ENCODE assay signal across 19 cellular contexts in genomic region chr5:123527190-123527589, GRCh38. TPM values are rescaled to one million over a fixed set of nuclear protein-coding genes. Genes with fewer than 3 reads are reported as not detected.
DNase-seq lines count a peak whose midpoint lies in the region; ATAC-seq and TF ChIP-seq lines count a peak whose summit lies in the region.
"Had no signal": no experiment of that assay in that cellular context is flagged by ENCODE, and none has a peak within 500 bp of the region (broad histone marks: within the 10 kb centered on the region; RNA-seq: fewer than 3 reads in every experiment).

No MANE protein-coding gene starts in this region.

- peaks cover 46 to 71% (median 68%) of the 10 kb centered on the region in 3 donors for H3K4me1 Mint-ChIP-seq in naive B cell
- H3K4me1 Mint-ChIP-seq: neural crest cell had no signal

- CTCF ChIA-PET in OCI-LY7 (lab: Charles Lee; ENCODE audit: unreplicated experiment), result no interaction called here

- H3K36me3 Mint-ChIP-seq in naive B cell, result peaks cover 0 to 4% of the 10 kb centered on the region in 2 donors

- H3K27ac Mint-ChIP-seq in naive B cell, result peak overlapping the region in 4 of 6 donors; percentile 7 to 65 (median 38)
- H3K27ac Mint-ChIP-seq: activated T-helper 2 cell treated with anti-CD3 and anti-CD28 coated beads, Interferon-gamma antibody, Interleukin-2, Interleukin-4, amounts not matched to agents 10 μg/mL and 5 μg/mL and 100 μg/mL, durations not matched to agents 14 hours and 24 hours and 36 hours; H9; progenitor cell of endocrine pancreas had no signal

- no peak overlapping the region for H3K4me3 ChIP-seq in OCI-LY7 (ENCODE audit: low read depth, low read length, poor library complexity, severe bottlenecking)
- H3K4me3 ChIP-seq: dorsolateral prefrontal cortex, tibial nerve had no signal

- peak; percentile 78 for ATAC-seq in GM18868 (IDR thresholded peaks at IDR 0.05; ENCODE audit: unreplicated experiment)
- peak; percentile 47 for ATAC-seq in GM21723 (IDR thresholded peaks at IDR 0.05; ENCODE audit: unreplicated experiment)
- peak; percentile 32 to 46 for ATAC-seq in naive B cell (ENCODE audit: low read depth in 2 of 2)
- ATAC-seq in GM21619 (IDR thresholded peaks at IDR 0.05; ENCODE audit: unreplicated experiment), result no peak
- ATAC-seq: stimulated activated naive CD8-positive, alpha-beta T cell treated with anti-CD3 and anti-CD28 coated beads, Interleukin-15, Interleukin-2, amounts not matched to agents 100 U/mL and 50 U/mL, for 24 hours had no signal

- peaks cover 4% of the 10 kb centered on the region for H3K4me1 ChIP-seq in OCI-LY7 (ENCODE audit: insufficient read depth, low read length, poor library complexity, severe bottlenecking)

- H3K9me3 Mint-ChIP-seq in naive B cell, result peaks cover 0 to 4% (median 0%) of the 10 kb centered on the region in 7 donors
- H3K9me3 Mint-ChIP-seq: activated T-helper 2 cell treated with anti-CD3 and anti-CD28 coated beads, Interferon-gamma antibody, Interleukin-2, Interleukin-4, amounts not matched to agents 10 μg/mL and 5 μg/mL and 100 μg/mL, durations not matched to agents 14 hours and 24 hours and 36 hours; H9; neural crest cell had no signal

- no peak overlapping the region for H2AFZ ChIP-seq in OCI-LY7 (ENCODE audit: low read length)

- peaks cover 37% of the 10 kb centered on the region; the same call in 1 of the 2 replicates for H3K79me2 ChIP-seq in OCI-LY7 (ENCODE audit: insufficient read depth, low read depth, low read length)

- H3K4me2 ChIP-seq in OCI-LY7 (ENCODE audit: low read length), result 0 out of 2 replicates have a peak overlapping the region, but pooled peaks have one; percentile 33

- no peaks in the 10 kb centered on the region for H3K9me2 ChIP-seq in OCI-LY7 (ENCODE audit: insufficient read depth, low read length)

- no peaks in the 10 kb centered on the region for H3K9me3 ChIP-seq in OCI-LY7 (ENCODE audit: low read length)
- H3K9me3 ChIP-seq: tibial nerve had no signal

- peak overlapping the region in 6 of 8 donors; percentile 7 to 63 (median 44) for H3K4me3 Mint-ChIP-seq in naive B cell
- H3K4me3 Mint-ChIP-seq: H9, neural crest cell had no signal

- no peaks in the 10 kb centered on the region for H3K36me3 ChIP-seq in OCI-LY7 (ENCODE audit: insufficient read depth, low read length)
- H3K36me3 ChIP-seq: tibial nerve had no signal

- POLR2A ChIA-PET in OCI-LY7 (lab: Charles Lee), result interaction anchor here (0.5 to 1.3 kb wide), 5 partner anchors 15 to 1130 kb away, joined by 3 to 7 read pairs (median 4); no protein-coding TSS in a partner anchor

- H3K27me3 Mint-ChIP-seq in naive B cell, result no peaks in the 10 kb centered on the region
- H3K27me3 Mint-ChIP-seq: progenitor cell of endocrine pancreas had no signal

- no peak overlapping the region for H3K27ac ChIP-seq in OCI-LY7 (ENCODE audit: low read depth, low read length, poor library complexity, severe bottlenecking)
- H3K27ac ChIP-seq: dorsolateral prefrontal cortex, tibial nerve had no signal

- BruUV-seq in OCI-LY7 (replicated peaks; lab: Mats Ljungman, UMichigan), result no TSS peak

- no peaks in the 10 kb centered on the region for H4K20me1 ChIP-seq in OCI-LY7 (ENCODE audit: insufficient read depth, low read length)

- intact Hi-C loops in OCI-LY7 (cut with micrococcal nuclease; ENCODE audit: unreplicated experiment), result no loop called here

- no peak for TF ChIP-seq CTCF in OCI-LY7 (conservative IDR thresholded peaks at IDR 0.05; ENCODE audit: low read length)

- no peak for DNase-seq in OCI-LY7 (ENCODE audit: low spot score)
- no peak for DNase-seq in naive B cell
- DNase-seq in NCI-H146 treated with DMSO at 0.1 percent for 48 hours (lab: John Stamatoyannopoulos, UW; ENCODE audit: unreplicated experiment), result no peak
- DNase-seq in activated CD8-positive, alpha-beta memory T cell treated with anti-CD3 and anti-CD28 coated beads, Interleukin-2, amount 50 U/mL, for 4 hours, result no peak
- DNase-seq: activated CD4-positive, alpha-beta T cell treated with anti-CD3 and anti-CD28 coated beads for 1 hour; dorsolateral prefrontal cortex; H9; KBM-7; NCI-H2029; NK-92 treated with Interleukin-12 subunit alpha and Interleukin-12 subunit beta, amount 100 ng/mL, for 24 hours; stimulated activated CD4-positive, alpha-beta T cell treated with anti-CD3 and anti-CD28 coated beads, Interleukin-2, amount 100 ng/mL, for 24 hours; stimulated activated naive CD8-positive, alpha-beta T cell treated with anti-CD3 and anti-CD28 coated beads, Interleukin-15, Interleukin-2, amounts not matched to agents 100 U/mL and 50 U/mL, for 24 hours had no signal

RNA-seq across cellular contexts. Expression of gene CSNK1G3, which starts 15.2 kb away (rescaled TPM):
- 21.0 and 23.1 TPM in 2 replicates for total RNA-seq in OCI-LY7 (2014; rRNA removed; shearing (Covaris generic))
- 20.9 and 23.0 TPM in 2 replicates for total RNA-seq in OCI-LY7 (2022)
- 100 to 1,000 TPM in 4 of 6 donors, 10 to 100 TPM in 2; 92.2 to 123 (median 109) TPM for polyA plus RNA-seq in naive B cell (ENCODE audit: low read depth in 6 of 6)
